ENCODE assay signal across 28 cellular contexts in the genomic region with DNA sequence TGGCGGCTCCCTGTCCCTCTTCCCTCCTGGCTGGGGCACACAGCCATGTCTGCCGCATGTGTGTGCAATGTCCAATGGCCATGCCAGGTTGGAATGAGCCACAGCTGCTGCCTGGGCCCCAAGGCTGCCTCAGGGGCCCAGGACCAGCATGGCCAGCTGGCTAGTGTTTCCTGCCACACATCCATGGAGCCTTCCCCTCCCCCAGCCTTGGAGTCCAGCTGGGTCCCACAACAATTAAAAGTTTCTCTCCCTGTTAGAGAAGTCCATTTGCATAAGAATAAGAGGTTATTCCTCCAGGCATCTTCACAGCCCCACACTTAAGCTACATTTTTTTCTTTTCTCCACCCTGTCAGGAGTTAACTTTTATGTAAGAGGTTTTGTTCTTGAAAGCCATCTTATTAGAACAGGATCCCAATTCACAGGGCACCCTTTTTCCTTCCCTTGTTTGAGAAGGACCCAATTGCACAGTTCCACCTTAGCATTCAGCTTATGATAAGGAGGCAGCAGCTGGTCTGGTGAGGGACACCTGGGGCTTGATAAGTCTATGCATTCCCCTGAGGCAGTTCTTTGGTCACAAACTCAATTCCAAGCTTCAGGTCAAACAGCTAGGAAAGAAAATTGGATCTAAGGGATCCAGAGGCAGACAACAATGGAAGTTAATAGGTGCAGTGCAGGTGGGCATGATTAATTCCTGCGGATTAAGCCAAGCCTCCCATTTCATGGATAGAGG.
A peak's percentile ranks its signal among the peaks of the same experiment; 100 is the strongest.
DNase-seq lines count a peak whose midpoint lies in the region; ATAC-seq and TF ChIP-seq lines count a peak whose summit lies in the region.
"Had no signal": no experiment of that assay in that cellular context is flagged by ENCODE, and none has a peak within 500 bp of the region (broad histone marks: within the 10 kb centered on the region; RNA-seq: fewer than 3 reads in every experiment).

No MANE protein-coding gene starts in this region.

- no peaks in the 10 kb centered on the region for H3K27me3 ChIP-seq in HUES6 (ENCODE audit: control insufficient read depth, insufficient read depth, low read length)
- H3K27me3 ChIP-seq in iPS-15b (ENCODE audit: control insufficient read depth, insufficient read depth, low read length) = no peaks in the 10 kb centered on the region
- H3K27me3 ChIP-seq in osteoblast (ENCODE audit: insufficient read depth, low read length) = no peaks in the 10 kb centered on the region
- H3K27me3 ChIP-seq: body of pancreas, upper lobe of left lung had no signal

- H3K4me1 ChIP-seq in HUES6 (ENCODE audit: control insufficient read depth, insufficient read depth, low read length) = peaks cover 25% of the 10 kb centered on the region
- H3K4me1 ChIP-seq in iPS-15b (ENCODE audit: control insufficient read depth, insufficient read depth, low read length) = peaks cover 13% of the 10 kb centered on the region
- no peaks in the 10 kb centered on the region for H3K4me1 ChIP-seq in osteoblast (ENCODE audit: insufficient read depth, low read length)
- H3K4me1 ChIP-seq: body of pancreas, upper lobe of left lung had no signal

- H3K79me2 ChIP-seq in osteoblast (ENCODE audit: insufficient read depth, low read length) = no peaks in the 10 kb centered on the region

- H3K4me2 ChIP-seq in osteoblast (ENCODE audit: insufficient read depth, low read length) = no peak overlapping the region
- H3K4me2 ChIP-seq: PC-9 had no signal

- H3K36me3 Mint-ChIP-seq in WTC11 = peaks cover 35% of the 10 kb centered on the region
- H3K36me3 Mint-ChIP-seq: CD8-positive, alpha-beta memory T cell; mesothelial cell of epicardium; stimulated activated effector memory CD8-positive, alpha-beta T cell treated with anti-CD3 and anti-CD28 coated beads, Interleukin-12 subunit alpha, Interleukin-12 subunit beta, amount 100 ng/mL, for 72 hours had no signal

- CTCF ChIA-PET in WTC11 (lab: Charles Lee) = interaction anchor here (1.1 kb wide), 1 partner anchor 107 kb away, joined by 5 read pairs; no protein-coding TSS in a partner anchor

- POLR2A ChIA-PET in WTC11 (lab: Charles Lee) = interaction anchor here (0.6 kb wide), 1 partner anchor 426 kb away, joined by 5 read pairs; no protein-coding TSS in a partner anchor

- H3K27me3 Mint-ChIP-seq in WTC11 (ENCODE audit: low read depth) = no peaks in the 10 kb centered on the region

- H4K20me1 ChIP-seq in osteoblast (ENCODE audit: insufficient read depth, low read length) = no peaks in the 10 kb centered on the region

- peaks cover 48% of the 10 kb centered on the region for H3K4me1 Mint-ChIP-seq in WTC11
- H3K4me1 Mint-ChIP-seq: activated CD4-positive, alpha-beta memory T cell treated with anti-CD3 and anti-CD28 coated beads, Interleukin-2, amount 10 ng/mL, durations not matched to agents 7 days and 5 days; CD8-positive, alpha-beta memory T cell; mesothelial cell of epicardium; naive B cell; stimulated activated effector memory CD8-positive, alpha-beta T cell treated with anti-CD3 and anti-CD28 coated beads, Interleukin-12 subunit alpha, Interleukin-12 subunit beta, amount 100 ng/mL, for 72 hours had no signal

- peak overlapping the region; percentile 94 for H3K27ac ChIP-seq in HUES6 (ENCODE audit: low read depth, low read length)
- H3K27ac ChIP-seq in osteoblast (ENCODE audit: low read depth, low read length) = no peak overlapping the region
- H3K27ac ChIP-seq: body of pancreas, PC-9, upper lobe of left lung had no signal

- DNase-seq in WTC11 (ENCODE audit: low spot score) (peak; percentile 66), osteoblast (ENCODE audit: insufficient read length, low spot score, missing footprints) (peak; percentile 18), NCI-H226 (no peak), GM19238 (ENCODE audit: insufficient read length, low spot score) (no peak), NCI-H1436 treated with DMSO at 0.1 percent for 48 hours (lab: John Stamatoyannopoulos, UW) (no peak), NCI-H2227 (lab: John Stamatoyannopoulos, UW; ENCODE audit: unreplicated experiment) (no peak)
- DNase-seq: activated CD4-positive, alpha-beta memory T cell treated with anti-CD3 and anti-CD28 coated beads, Interleukin-2, amount 10 ng/mL, durations not matched to agents 7 days and 5 days; activated CD8-positive, alpha-beta memory T cell treated with anti-CD3 and anti-CD28 coated beads, Interleukin-2, amount 50 U/mL, for 48 hours; activated naive CD4-positive, alpha-beta T cell treated with anti-CD3 and anti-CD28 coated beads for 36 hours; body of pancreas; CD8-positive, alpha-beta memory T cell; foreskin melanocyte; naive B cell; NCI-H1092 treated with DMSO at 0.1 percent for 48 hours; NCI-H187; NCI-H510A; PC-9; SHP77 treated with DMSO at 0.1 percent for 48 hours; stimulated activated CD4-positive, alpha-beta T cell treated with anti-CD3 and anti-CD28 coated beads, Interleukin-15, amount 100 ng/mL, for 24 hours; stimulated activated CD4-positive, alpha-beta T cell treated with anti-CD3 and anti-CD28 coated beads, Interleukin-4, amount 100 ng/mL, for 4 hours; substantia nigra; upper lobe of left lung had no signal

- peak overlapping the region; percentile 99 for H3K4me3 Mint-ChIP-seq in WTC11
- H3K4me3 Mint-ChIP-seq: activated CD4-positive, alpha-beta memory T cell treated with anti-CD3 and anti-CD28 coated beads, Interleukin-2, amount 10 ng/mL, durations not matched to agents 7 days and 5 days; activated naive CD4-positive, alpha-beta T cell treated with anti-CD3 and anti-CD28 coated beads for 36 hours; CD8-positive, alpha-beta memory T cell; dendritic cell treated with granulocyte-macrophage colony-stimulating factor and Interleukin-4, amounts not matched to agents 40 ng/mL and 50 ng/mL, for 4 days; mesothelial cell of epicardium; naive B cell; stimulated activated effector memory CD8-positive, alpha-beta T cell treated with anti-CD3 and anti-CD28 coated beads, Interleukin-12 subunit alpha, Interleukin-12 subunit beta, amount 100 ng/mL, for 72 hours had no signal

- H3K36me3 ChIP-seq in HUES6 (ENCODE audit: control insufficient read depth, insufficient read depth, low read length) (peaks cover 20% of the 10 kb centered on the region), iPS-15b (ENCODE audit: control insufficient read depth, insufficient read depth, low read length) (peaks cover 5% of the 10 kb centered on the region), osteoblast (ENCODE audit: insufficient read depth, low read length) (no peaks in the 10 kb centered on the region)
- H3K36me3 ChIP-seq: upper lobe of left lung had no signal

- H3K9me3 Mint-ChIP-seq in WTC11 = no peaks in the 10 kb centered on the region
- H3K9me3 Mint-ChIP-seq: activated naive CD4-positive, alpha-beta T cell treated with anti-CD3 and anti-CD28 coated beads for 36 hours had no signal

- TF ChIP-seq CTCF in WTC11 (IDR thresholded peaks at IDR 0.05) = no peak
- TF ChIP-seq CTCF in osteoblast (IDR thresholded peaks at IDR 0.05; ENCODE audit: extremely low read depth, low read depth, low read length) = no peak

- peak; percentile 79 for ATAC-seq in WTC11
- ATAC-seq: body of pancreas; HCT116; stimulated activated effector memory CD8-positive, alpha-beta T cell treated with anti-CD3 and anti-CD28 coated beads, Interleukin-12 subunit alpha, Interleukin-12 subunit beta, amount 100 ng/mL, for 72 hours had no signal

- H3K9ac ChIP-seq in HUES6 (ENCODE audit: low read length) = peak overlapping the region; percentile 93
- H3K9ac ChIP-seq in iPS-15b (ENCODE audit: low read depth, low read length) = peak overlapping the region; percentile 79

- H3K27ac Mint-ChIP-seq in WTC11 = peak overlapping the region; percentile 97
- H3K27ac Mint-ChIP-seq: activated CD4-positive, alpha-beta memory T cell treated with anti-CD3 and anti-CD28 coated beads, Interleukin-2, amount 10 ng/mL, durations not matched to agents 7 days and 5 days; activated naive CD4-positive, alpha-beta T cell treated with anti-CD3 and anti-CD28 coated beads for 36 hours; CD8-positive, alpha-beta memory T cell; dendritic cell treated with granulocyte-macrophage colony-stimulating factor and Interleukin-4, amounts not matched to agents 40 ng/mL and 50 ng/mL, for 4 days; mesothelial cell of epicardium; stimulated activated effector memory CD8-positive, alpha-beta T cell treated with anti-CD3 and anti-CD28 coated beads, Interleukin-12 subunit alpha, Interleukin-12 subunit beta, amount 100 ng/mL, for 72 hours had no signal

- H3K9me3 ChIP-seq in HUES6 (ENCODE audit: control insufficient read depth, insufficient read depth, low read depth, low read length) = peaks cover 5% of the 10 kb centered on the region; the same call in 1 of the 2 replicates
- H3K9me3 ChIP-seq in iPS-15b (ENCODE audit: control insufficient read depth, insufficient read depth, low read length) = no peaks in the 10 kb centered on the region
- no peaks in the 10 kb centered on the region for H3K9me3 ChIP-seq in osteoblast (ENCODE audit: low read depth, low read length)
- H3K9me3 ChIP-seq: body of pancreas, upper lobe of left lung had no signal

- peak overlapping the region; percentile 84 for H3K4me3 ChIP-seq in HUES6 (ENCODE audit: low read depth, low read length)
- H3K4me3 ChIP-seq in iPS-15b (ENCODE audit: low read depth, low read length) = peak overlapping the region; percentile 30
- H3K4me3 ChIP-seq in osteoblast (ENCODE audit: insufficient read depth, low read length) = no peak overlapping the region
- H3K4me3 ChIP-seq: body of pancreas, PC-9, upper lobe of left lung had no signal

- H2AFZ ChIP-seq in osteoblast (ENCODE audit: low read length) = no peak overlapping the region
- H2AFZ ChIP-seq: PC-9 had no signal

TF ChIP-seq in WTC11, 78 proteins besides CTCF, POLR2A, EP300 and RAD21 (continues in another document):
- TF ChIP-seq MLX (CRISPR knock-in tag; IDR thresholded peaks at IDR 0.05) = no peak
- TF ChIP-seq, protein P1, sequence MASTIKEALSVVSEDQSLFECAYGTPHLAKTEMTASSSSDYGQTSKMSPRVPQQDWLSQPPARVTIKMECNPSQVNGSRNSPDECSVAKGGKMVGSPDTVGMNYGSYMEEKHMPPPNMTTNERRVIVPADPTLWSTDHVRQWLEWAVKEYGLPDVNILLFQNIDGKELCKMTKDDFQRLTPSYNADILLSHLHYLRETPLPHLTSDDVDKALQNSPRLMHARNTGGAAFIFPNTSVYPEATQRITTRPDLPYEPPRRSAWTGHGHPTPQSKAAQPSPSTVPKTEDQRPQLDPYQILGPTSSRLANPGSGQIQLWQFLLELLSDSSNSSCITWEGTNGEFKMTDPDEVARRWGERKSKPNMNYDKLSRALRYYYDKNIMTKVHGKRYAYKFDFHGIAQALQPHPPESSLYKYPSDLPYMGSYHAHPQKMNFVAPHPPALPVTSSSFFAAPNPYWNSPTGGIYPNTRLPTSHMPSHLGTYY (CRISPR knock-in tag; IDR thresholded peaks at IDR 0.05) = no peak

Comparison
In these comparisons a context has a peak if more than half of its experiments do, and no peak if none do; other contexts are left out.
1. DNase-seq: peak in WTC11 (single experiment) and osteoblast (single experiment); none in NCI-H226 (single experiment), GM19238 (single experiment), NCI-H1436 treated with DMSO at 0.1 percent for 48 hours (single experiment) and NCI-H2227 (single experiment).